ENCODE assay signal across 18 cellular contexts in the genomic region with DNA sequence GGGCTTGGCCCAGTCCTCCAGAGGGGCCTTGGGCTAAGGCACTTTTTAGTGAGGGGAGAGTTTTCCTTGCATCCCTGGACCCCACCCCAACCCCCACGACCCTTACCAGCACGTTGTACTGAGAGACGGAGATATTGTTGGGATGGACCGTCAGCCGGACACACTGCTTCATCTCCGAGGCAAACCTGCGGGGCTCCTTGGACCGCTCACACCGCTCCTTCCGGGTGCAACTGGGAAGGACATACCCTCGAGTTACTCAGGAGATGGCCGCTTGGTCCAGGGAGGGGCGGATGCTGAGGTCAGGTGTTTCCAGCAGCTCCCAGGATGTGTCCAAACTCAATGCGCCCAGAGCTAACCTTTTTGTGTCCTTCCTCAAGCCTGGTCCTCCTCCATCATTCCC.
"Had no signal": no experiment of that assay in that cellular context is flagged by ENCODE, and none has a peak within 500 bp of the region (broad histone marks: within the 10 kb centered on the region; RNA-seq: fewer than 3 reads in every experiment).

No MANE protein-coding gene starts in this region.

- H3K4me1 ChIP-seq: foreskin keratinocyte, gastroesophageal sphincter, left lung, lower lobe of right lung had no signal

- H3K36me3 ChIP-seq: gastroesophageal sphincter, left lung, lower lobe of right lung had no signal

- H3K4me3 ChIP-seq: coronary artery, dorsolateral prefrontal cortex, esophagus muscularis mucosa, gastroesophageal sphincter, heart right ventricle, left lung, lower lobe of right lung had no signal

- H3K9me3 ChIP-seq: esophagus muscularis mucosa, gastroesophageal sphincter, heart right ventricle, left lung, lower lobe of right lung had no signal

- H3K27me3 ChIP-seq: dorsolateral prefrontal cortex, esophagus muscularis mucosa, gastroesophageal sphincter, heart right ventricle, left lung had no signal

- ATAC-seq: foreskin keratinocyte, gastroesophageal sphincter, heart right ventricle, left lung, left ventricle myocardium superior, lower lobe of right lung had no signal

- DNase-seq: dermis blood vessel endothelial cell; dorsolateral prefrontal cortex; effector CD4-positive, alpha-beta T cell; effector memory CD4-positive, alpha-beta T cell; foreskin keratinocyte; heart right ventricle; hippocampal formation; islet precursor cell; kidney; kidney glomerular epithelial cell; left lung; left ventricle myocardium superior; lower lobe of right lung; mesenchymal stem cell; midbrain had no signal

- H3K27ac ChIP-seq: coronary artery, dorsolateral prefrontal cortex, esophagus muscularis mucosa, foreskin keratinocyte, gastroesophageal sphincter, heart right ventricle, left lung, lower lobe of right lung had no signal
